In the genomic region with DNA sequence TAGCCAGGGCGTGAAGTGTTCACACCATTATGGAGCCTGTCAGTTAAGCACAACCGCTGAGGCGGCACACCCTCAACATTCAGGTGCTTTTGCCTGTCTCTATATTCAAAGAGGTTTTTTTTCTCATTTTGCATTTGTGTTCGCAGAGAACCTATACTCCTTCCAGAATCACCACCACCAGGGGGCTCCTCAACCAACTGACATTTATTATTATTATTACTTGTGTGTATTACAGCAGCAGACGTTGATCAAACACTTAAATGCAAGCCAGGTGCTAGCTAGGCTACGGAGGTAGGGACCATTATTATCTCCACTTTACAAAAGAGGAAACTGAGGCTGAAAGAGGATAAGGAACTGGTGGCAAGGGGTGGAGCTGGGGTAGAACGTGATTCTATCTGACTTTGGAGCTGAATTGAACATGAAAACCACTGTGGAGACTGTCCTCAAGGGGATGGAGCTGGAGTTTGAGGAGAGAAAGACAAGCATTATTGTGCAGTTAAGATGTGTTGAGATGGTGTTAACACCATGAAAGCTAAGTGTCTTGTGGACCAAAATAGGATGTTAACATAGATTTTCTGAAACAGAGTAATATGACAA, we compare ENCODE assay signal across 8 cellular contexts.
DNase-seq lines count a peak whose midpoint lies in the region; ATAC-seq and TF ChIP-seq lines count a peak whose summit lies in the region.

No MANE protein-coding gene starts in this region.

- no peaks in the 10 kb centered on the region for H4K20me1 ChIP-seq in OCI-LY3 (ENCODE audit: insufficient read depth, low read length)

- no peak overlapping the region for H2AFZ ChIP-seq in OCI-LY3 (ENCODE audit: low read depth, low read length)

- H3K27ac ChIP-seq in OCI-LY3 (ENCODE audit: low read length) (no peak overlapping the region), sigmoid colon (no peak overlapping the region)

- H3K27ac Mint-ChIP-seq in activated CD4-positive, alpha-beta memory T cell treated with anti-CD3 and anti-CD28 coated beads for 36 hours, result no peak overlapping the region
- H3K27ac Mint-ChIP-seq in activated CD4-positive, alpha-beta memory T cell treated with anti-CD3 and anti-CD28 coated beads, Interleukin-2, amount 10 ng/mL, durations not matched to agents 7 days and 5 days, result no peak overlapping the region

- no peak for TF ChIP-seq EP300 in sigmoid colon (IDR thresholded peaks at IDR 0.05)

- CTCF ChIA-PET in activated CD4-positive, alpha-beta memory T cell treated with anti-CD3 and anti-CD28 coated beads for 36 hours (lab: Charles Lee), result interaction anchor here (0.7 to 1.8 kb wide), 5 partner anchors 8 to 903 kb away, joined by 3 to 5 read pairs (median 3); no protein-coding TSS in a partner anchor
- CTCF ChIA-PET in activated CD4-positive, alpha-beta memory T cell treated with anti-CD3 and anti-CD28 coated beads, Interleukin-2, amount 10 ng/mL, durations not matched to agents 7 days and 5 days (lab: Charles Lee), result interaction anchor here (0.7 to 1.0 kb wide), 2 partner anchors 64 to 522 kb away, joined by 3 read pairs; no protein-coding TSS in a partner anchor

- no peaks in the 10 kb centered on the region for H3K27me3 Mint-ChIP-seq in activated CD4-positive, alpha-beta memory T cell treated with anti-CD3 and anti-CD28 coated beads for 36 hours
- peaks cover 2% of the 10 kb centered on the region for H3K27me3 Mint-ChIP-seq in activated CD4-positive, alpha-beta memory T cell treated with anti-CD3 and anti-CD28 coated beads, Interleukin-2, amount 10 ng/mL, durations not matched to agents 7 days and 5 days

- TF ChIP-seq POLR2A in sigmoid colon (IDR thresholded peaks at IDR 0.05), result no peak

- H3K36me3 Mint-ChIP-seq in activated CD4-positive, alpha-beta memory T cell treated with anti-CD3 and anti-CD28 coated beads for 36 hours, result no peaks in the 10 kb centered on the region
- no peaks in the 10 kb centered on the region for H3K36me3 Mint-ChIP-seq in activated CD4-positive, alpha-beta memory T cell treated with anti-CD3 and anti-CD28 coated beads, Interleukin-2, amount 10 ng/mL, durations not matched to agents 7 days and 5 days (ENCODE audit: low read depth)

- TF ChIP-seq CTCF in OCI-LY3 (IDR thresholded peaks at IDR 0.05; ENCODE audit: low read depth, low read length) (peak; percentile 58), epithelial cell of esophagus (IDR thresholded peaks at IDR 0.05; ENCODE audit: insufficient read depth, low read depth, low read length, missing control alignments) (peak; percentile 45), sigmoid colon (IDR thresholded peaks at IDR 0.05) (peak in 3 of 4 experiments; percentile 15 to 32 (median 18))

- no peaks in the 10 kb centered on the region for H3K79me2 ChIP-seq in OCI-LY3 (ENCODE audit: low read length)

- H3K4me3 ChIP-seq in OCI-LY3 (ENCODE audit: low read length) (no peak overlapping the region), epithelial cell of esophagus (ENCODE audit: low read length) (no peak overlapping the region), sigmoid colon (no peak overlapping the region)

- no peak overlapping the region for H3K9ac ChIP-seq in OCI-LY3 (ENCODE audit: low read length)

- H3K4me2 ChIP-seq in OCI-LY3 (ENCODE audit: low read length), result no peak overlapping the region

- H3K9me3 Mint-ChIP-seq in activated CD4-positive, alpha-beta memory T cell treated with anti-CD3 and anti-CD28 coated beads for 36 hours, result no peaks in the 10 kb centered on the region
- H3K9me3 Mint-ChIP-seq in activated CD4-positive, alpha-beta memory T cell treated with anti-CD3 and anti-CD28 coated beads, Interleukin-2, amount 10 ng/mL, durations not matched to agents 7 days and 5 days, result no peaks in the 10 kb centered on the region

- intact Hi-C loops in activated CD4-positive, alpha-beta memory T cell treated with anti-CD3 and anti-CD28 coated beads for 36 hours (cut with micrococcal nuclease), result no loop called here
- intact Hi-C loops in sigmoid colon (cut with DNase I), result no loop called here

- H3K36me3 ChIP-seq in OCI-LY3 (replicated peaks; ENCODE audit: low read depth, low read length), result no peaks in the 10 kb centered on the region
- H3K36me3 ChIP-seq in sigmoid colon, result no peaks in the 10 kb centered on the region

- H3K4me1 ChIP-seq in OCI-LY3 (ENCODE audit: low read length), result no peaks in the 10 kb centered on the region
- no peaks in the 10 kb centered on the region for H3K4me1 ChIP-seq in sigmoid colon

- WGBS in sigmoid colon, 2 donors, result 52 to 64% methylated on average over 7 of the region's 7 CpGs

- H3K9me3 ChIP-seq in OCI-LY3 (ENCODE audit: insufficient read depth, low read length), result no peaks in the 10 kb centered on the region
- H3K9me3 ChIP-seq in sigmoid colon, result no peaks in the 10 kb centered on the region

- POLR2A ChIA-PET in activated CD4-positive, alpha-beta memory T cell treated with anti-CD3 and anti-CD28 coated beads for 36 hours (lab: Charles Lee), result no interaction called here
- POLR2A ChIA-PET in activated CD4-positive, alpha-beta memory T cell treated with anti-CD3 and anti-CD28 coated beads, Interleukin-2, amount 10 ng/mL, durations not matched to agents 7 days and 5 days (lab: Charles Lee), result no interaction called here

- DNase-seq in activated CD4-positive, alpha-beta memory T cell treated with anti-CD3 and anti-CD28 coated beads for 36 hours, result peak; percentile 17
- no peak for DNase-seq in activated CD4-positive, alpha-beta memory T cell treated with anti-CD3 and anti-CD28 coated beads, Interleukin-2, amount 10 ng/mL, durations not matched to agents 7 days and 5 days
- DNase-seq in epithelial cell of esophagus (ENCODE audit: low read depth), result peak; percentile 47
- no peak for DNase-seq in sigmoid colon
- DNase-seq in GDM1 (lab: John Stamatoyannopoulos, UW), result no peak

- no peaks in the 10 kb centered on the region; the same call in 1 of the 2 replicates for H3K27me3 ChIP-seq in OCI-LY3 (ENCODE audit: low read depth, low read length)
- H3K27me3 ChIP-seq in sigmoid colon, result no peaks in the 10 kb centered on the region

- no peak for ATAC-seq in HG03521 (IDR thresholded peaks at IDR 0.05; ENCODE audit: unreplicated experiment)
- no peak for ATAC-seq in GM21447 (IDR thresholded peaks at IDR 0.05; ENCODE audit: unreplicated experiment)

- H3K4me3 Mint-ChIP-seq in activated CD4-positive, alpha-beta memory T cell treated with anti-CD3 and anti-CD28 coated beads for 36 hours, result no peak overlapping the region
- H3K4me3 Mint-ChIP-seq in activated CD4-positive, alpha-beta memory T cell treated with anti-CD3 and anti-CD28 coated beads, Interleukin-2, amount 10 ng/mL, durations not matched to agents 7 days and 5 days, result no peak overlapping the region

- H3K4me1 Mint-ChIP-seq in activated CD4-positive, alpha-beta memory T cell treated with anti-CD3 and anti-CD28 coated beads for 36 hours (ENCODE audit: low read depth), result no peaks in the 10 kb centered on the region
- H3K4me1 Mint-ChIP-seq in activated CD4-positive, alpha-beta memory T cell treated with anti-CD3 and anti-CD28 coated beads, Interleukin-2, amount 10 ng/mL, durations not matched to agents 7 days and 5 days, result no peaks in the 10 kb centered on the region

Comparison
In these comparisons a context has a peak if more than half of its experiments do, and no peak if none do; other contexts are left out.
1. DNase-seq: peak in activated CD4-positive, alpha-beta memory T cell treated with anti-CD3 and anti-CD28 coated beads for 36 hours (single experiment) and epithelial cell of esophagus (single experiment); none in activated CD4-positive, alpha-beta memory T cell treated with anti-CD3 and anti-CD28 coated beads, Interleukin-2, amount 10 ng/mL, durations not matched to agents 7 days and 5 days (single experiment), sigmoid colon (single experiment) and GDM1 (single experiment).
2. Peak in every context shown above with its lines, with median percentiles within 50 percentile points of each other: CTCF ChIP-seq.